In the genomic region with DNA sequence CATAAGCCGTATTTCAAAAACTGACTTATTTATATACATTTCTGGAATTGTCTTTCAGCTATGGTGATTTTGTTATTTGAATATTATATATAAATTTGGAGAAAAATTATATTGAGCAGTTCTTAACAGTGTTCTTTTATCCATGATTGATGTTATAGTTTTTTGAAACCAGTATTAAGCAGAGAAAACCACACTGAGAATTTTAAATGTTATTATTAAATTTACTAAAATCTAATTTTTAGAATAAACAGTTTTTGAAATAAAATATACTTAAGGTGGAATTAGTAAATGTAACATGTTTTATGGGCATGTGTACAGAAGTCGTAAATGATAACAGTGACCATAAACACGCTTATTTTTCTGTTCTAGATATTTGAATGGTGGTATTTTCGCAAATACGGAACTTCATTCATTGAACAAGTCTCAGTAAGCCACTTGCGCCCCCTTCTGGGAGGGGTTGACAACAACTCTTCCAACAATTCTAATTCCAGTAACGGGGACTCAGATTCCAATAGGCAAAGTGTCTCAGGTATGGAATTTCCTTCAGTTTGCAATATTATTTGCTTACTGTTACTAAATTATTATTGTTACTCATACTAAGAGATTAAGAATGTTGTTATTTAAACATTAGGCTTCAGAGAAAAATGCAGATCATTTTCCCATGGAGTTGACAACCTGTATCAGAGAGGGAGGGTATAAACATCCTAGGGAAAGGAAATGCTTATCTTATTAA, we compare ENCODE assay signal across 9 cellular contexts.
DNase-seq lines count a peak whose midpoint lies in the region; ATAC-seq lines count a peak whose summit lies in the region.
"Had no signal": no experiment of that assay in that cellular context is flagged by ENCODE, and none has a peak within 500 bp of the region (broad histone marks: within the 10 kb centered on the region; RNA-seq: fewer than 3 reads in every experiment).

No MANE protein-coding gene starts in this region.

- in situ Hi-C loops in G401 (cut with HindIII; ENCODE audit: low sequenced_read_pairs), result no loop called here

- intact Hi-C loops in left cardiac atrium (cut with DNase I), result loop anchor here (2.0 to 5.0 kb wide), 4 partner anchors 132 to 189 kb away; no protein-coding TSS in a partner anchor

- ATAC-seq in activated naive CD8-positive, alpha-beta T cell treated with anti-CD3 and anti-CD28 coated beads, Interleukin-2, amount 50 U/mL, for 24 hours, result no peak
- peak in 1 of 2 donors; percentile 53 for ATAC-seq in left cardiac atrium

- DNase-seq in DMS79 (lab: John Stamatoyannopoulos, UW), result peak; percentile 10
- DNase-seq in DMS79 treated with DMSO at 0.1 percent for 48 hours (lab: John Stamatoyannopoulos, UW), result no peak
- DNase-seq in MG63, result peak; percentile 51
- peak; percentile 49 for DNase-seq in SKM-1 (lab: John Stamatoyannopoulos, UW; ENCODE audit: unreplicated experiment)
- peak; percentile 85 for DNase-seq in activated naive CD8-positive, alpha-beta T cell treated with anti-CD3 and anti-CD28 coated beads, Interleukin-2, amount 50 U/mL, for 24 hours
- peak; percentile 78 for DNase-seq in left cardiac atrium
- peak; percentile 64 for DNase-seq in renal cortical epithelial cell (ENCODE audit: low read depth)
- DNase-seq in G401 (ENCODE audit: low spot score), result no peak

- H3K27me3 ChIP-seq in MG63, result no peaks in the 10 kb centered on the region

- H3K27me3 Mint-ChIP-seq in activated naive CD8-positive, alpha-beta T cell treated with anti-CD3 and anti-CD28 coated beads, Interleukin-2, amount 50 U/mL, for 24 hours, result peaks cover 2% of the 10 kb centered on the region

- H3K9me3 ChIP-seq in MG63, result no peaks in the 10 kb centered on the region

- H3K9me3 Mint-ChIP-seq in activated naive CD8-positive, alpha-beta T cell treated with anti-CD3 and anti-CD28 coated beads, Interleukin-2, amount 50 U/mL, for 24 hours, result no peaks in the 10 kb centered on the region

- H3K4me1 Mint-ChIP-seq in activated naive CD8-positive, alpha-beta T cell treated with anti-CD3 and anti-CD28 coated beads, Interleukin-2, amount 50 U/mL, for 24 hours, result peaks cover 10% of the 10 kb centered on the region

- no peak overlapping the region for H3K4me3 Mint-ChIP-seq in activated naive CD8-positive, alpha-beta T cell treated with anti-CD3 and anti-CD28 coated beads, Interleukin-2, amount 50 U/mL, for 24 hours

- no peaks in the 10 kb centered on the region for H3K36me3 Mint-ChIP-seq in activated naive CD8-positive, alpha-beta T cell treated with anti-CD3 and anti-CD28 coated beads, Interleukin-2, amount 50 U/mL, for 24 hours (ENCODE audit: low read depth)

- no peaks in the 10 kb centered on the region for H3K36me3 ChIP-seq in MG63

- no peak overlapping the region for H3K4me3 ChIP-seq in MG63
- H3K4me3 ChIP-seq: skin epidermis had no signal

- H3K27ac Mint-ChIP-seq in activated naive CD8-positive, alpha-beta T cell treated with anti-CD3 and anti-CD28 coated beads, Interleukin-2, amount 50 U/mL, for 24 hours, result no peak overlapping the region

Comparison
In these comparisons a context has a peak if more than half of its experiments do, and no peak if none do; other contexts are left out.
1. DNase-seq: peak in DMS79 (single experiment), MG63 (single experiment), SKM-1 (single experiment), activated naive CD8-positive, alpha-beta T cell treated with anti-CD3 and anti-CD28 coated beads, Interleukin-2, amount 50 U/mL, for 24 hours (single experiment), left cardiac atrium (single experiment) and renal cortical epithelial cell (single experiment); none in DMS79 treated with DMSO at 0.1 percent for 48 hours (single experiment) and G401 (single experiment).